In genomic region chr22:41449321-41449720, GRCh38 we compare ENCODE assay signal across 13 cellular contexts. TPM values are rescaled to one million over a fixed set of nuclear protein-coding genes. Genes with fewer than 3 reads are reported as not detected.
DNase-seq lines count a peak whose midpoint lies in the region; ATAC-seq lines count a peak whose summit lies in the region.
"Had no signal": no experiment of that assay in that cellular context is flagged by ENCODE, and none has a peak within 500 bp of the region (broad histone marks: within the 10 kb centered on the region; RNA-seq: fewer than 3 reads in every experiment).

No MANE protein-coding gene starts in this region.

- H3K4me1 ChIP-seq in iPS-18a (ENCODE audit: control insufficient read depth, low read depth, low read length): no peaks in the 10 kb centered on the region
- H3K4me1 ChIP-seq in stomach smooth muscle (ENCODE audit: control insufficient read depth, insufficient read depth, low read length): peaks cover 16% of the 10 kb centered on the region

- peak overlapping the region; percentile 98 for H3K27ac Mint-ChIP-seq in activated CD4-positive, alpha-beta memory T cell treated with anti-CD3 and anti-CD28 coated beads for 36 hours
- H3K27ac Mint-ChIP-seq in activated CD4-positive, alpha-beta memory T cell treated with anti-CD3 and anti-CD28 coated beads, Interleukin-2, amount 10 ng/mL, durations not matched to agents 7 days and 5 days: no peak overlapping the region
- H3K27ac Mint-ChIP-seq in T-cell: peak overlapping the region; percentile 15 to 93

- H3K27me3 ChIP-seq in iPS-18a (ENCODE audit: control insufficient read depth, insufficient read depth, low read length) (no peaks in the 10 kb centered on the region), stomach smooth muscle (ENCODE audit: control insufficient read depth in 1 of 2, insufficient read depth in 2 of 2, low read length in 2 of 2) (no peaks in the 10 kb centered on the region)
- H3K27me3 ChIP-seq: right lobe of liver had no signal

- peak overlapping the region; percentile 92 for H3K4me3 ChIP-seq in iPS-18a (ENCODE audit: low read length)
- H3K4me3 ChIP-seq in stomach smooth muscle (ENCODE audit: low read length in 2 of 2): peak overlapping the region in 1 of 2 donors; percentile 98

- CTCF ChIA-PET in activated CD4-positive, alpha-beta memory T cell treated with anti-CD3 and anti-CD28 coated beads for 36 hours (lab: Charles Lee): interaction anchor here (0.7 to 1.8 kb wide), 6 partner anchors 19 to 203 kb away, joined by 3 to 12 read pairs (median 6); partner anchors contain the start of genes ACO2 and PHF5A
- CTCF ChIA-PET in activated CD4-positive, alpha-beta memory T cell treated with anti-CD3 and anti-CD28 coated beads, Interleukin-2, amount 10 ng/mL, durations not matched to agents 7 days and 5 days (lab: Charles Lee): interaction anchor here (1.3 to 1.8 kb wide), 4 partner anchors 15 to 78 kb away, joined by 3 to 13 read pairs (median 4); no protein-coding TSS in a partner anchor
- CTCF ChIA-PET in T-cell (lab: Charles Lee): interaction anchor here (0.6 to 1.5 kb wide), 3 partner anchors 19 to 715 kb away, joined by 3 to 8 read pairs (median 5); partner anchors contain the start of genes ACO2 (in 1 of the 2) and PHF5A (in 1 of the 2)

- DNase-seq in activated CD4-positive, alpha-beta memory T cell treated with anti-CD3 and anti-CD28 coated beads for 36 hours: no peak
- DNase-seq in activated CD4-positive, alpha-beta memory T cell treated with anti-CD3 and anti-CD28 coated beads, Interleukin-2, amount 10 ng/mL, durations not matched to agents 7 days and 5 days: no peak
- no peak for DNase-seq in T-cell
- DNase-seq in NCI-H82 treated with DMSO at 0.1 percent for 48 hours (lab: John Stamatoyannopoulos, UW; ENCODE audit: unreplicated experiment): no peak
- DNase-seq in GOT3 (lab: John Stamatoyannopoulos, UW): no peak
- DNase-seq: activated gamma-delta T cell; KBM-7; NCI-H524 treated with DMSO at 0.1 percent for 48 hours; stimulated activated CD8-positive, alpha-beta memory T cell treated with anti-CD3 and anti-CD28 coated beads, Interleukin-4, amount 100 ng/mL, for 48 hours had no signal

- H3K4me1 Mint-ChIP-seq in activated CD4-positive, alpha-beta memory T cell treated with anti-CD3 and anti-CD28 coated beads for 36 hours (ENCODE audit: low read depth): peaks cover 10% of the 10 kb centered on the region
- H3K4me1 Mint-ChIP-seq in activated CD4-positive, alpha-beta memory T cell treated with anti-CD3 and anti-CD28 coated beads, Interleukin-2, amount 10 ng/mL, durations not matched to agents 7 days and 5 days: peaks cover 14% of the 10 kb centered on the region
- H3K4me1 Mint-ChIP-seq in T-cell: peaks cover 8 to 22% (median 11%) of the 10 kb centered on the region in 3 donors

- POLR2A ChIA-PET in activated CD4-positive, alpha-beta memory T cell treated with anti-CD3 and anti-CD28 coated beads for 36 hours (lab: Charles Lee): interaction anchor here (1.3 to 2.5 kb wide), 4 partner anchors 12 to 172 kb away, joined by 3 to 33 read pairs (median 6); partner anchors contain the start of genes ACO2, PHF5A and XRCC6
- POLR2A ChIA-PET in activated CD4-positive, alpha-beta memory T cell treated with anti-CD3 and anti-CD28 coated beads, Interleukin-2, amount 10 ng/mL, durations not matched to agents 7 days and 5 days (lab: Charles Lee): interaction anchor here (0.7 to 5.0 kb wide), 15 partner anchors 7 to 171 kb away, joined by 3 to 86 read pairs (median 4); partner anchors contain the start of genes ACO2, DESI1, PHF5A and RANGAP1
- POLR2A ChIA-PET in T-cell (lab: Charles Lee): interaction anchor here (0.6 to 2.0 kb wide), 4 partner anchors 8 to 19 kb away, joined by 3 to 13 read pairs (median 3); partner anchors contain the start of genes ACO2 (in 1 of the 2) and PHF5A (in 1 of the 2)

- H3K4me3 Mint-ChIP-seq in activated CD4-positive, alpha-beta memory T cell treated with anti-CD3 and anti-CD28 coated beads for 36 hours: no peak overlapping the region
- no peak overlapping the region for H3K4me3 Mint-ChIP-seq in activated CD4-positive, alpha-beta memory T cell treated with anti-CD3 and anti-CD28 coated beads, Interleukin-2, amount 10 ng/mL, durations not matched to agents 7 days and 5 days
- H3K4me3 Mint-ChIP-seq in T-cell: no peak overlapping the region

- H3K9me3 ChIP-seq in iPS-18a (ENCODE audit: control insufficient read depth, low read depth, low read length) (no peaks in the 10 kb centered on the region), stomach smooth muscle (ENCODE audit: control insufficient read depth in 2 of 2, low read length in 2 of 2) (no peaks in the 10 kb centered on the region)
- H3K9me3 ChIP-seq: right lobe of liver had no signal

- H3K9ac ChIP-seq in iPS-18a (ENCODE audit: low read length) (no peak overlapping the region), stomach smooth muscle (ENCODE audit: low read length in 2 of 2) (no peak overlapping the region)

- H3K27me3 Mint-ChIP-seq in activated CD4-positive, alpha-beta memory T cell treated with anti-CD3 and anti-CD28 coated beads for 36 hours: no peaks in the 10 kb centered on the region
- no peaks in the 10 kb centered on the region for H3K27me3 Mint-ChIP-seq in activated CD4-positive, alpha-beta memory T cell treated with anti-CD3 and anti-CD28 coated beads, Interleukin-2, amount 10 ng/mL, durations not matched to agents 7 days and 5 days
- no peaks in the 10 kb centered on the region for H3K27me3 Mint-ChIP-seq in T-cell

- no peaks in the 10 kb centered on the region for H3K36me3 ChIP-seq in iPS-18a (ENCODE audit: control insufficient read depth, low read depth, low read length)
- H3K36me3 ChIP-seq in stomach smooth muscle (ENCODE audit: control insufficient read depth in 2 of 2, insufficient read depth in 2 of 2, low read length in 2 of 2): no peaks in the 10 kb centered on the region
- H3K36me3 ChIP-seq: right lobe of liver had no signal

- ATAC-seq in T-cell (replicated peaks in 1 of 4) (no peak), GM19035 (IDR thresholded peaks at IDR 0.05; ENCODE audit: unreplicated experiment) (no peak)
- ATAC-seq: right lobe of liver had no signal

- intact Hi-C loops in activated CD4-positive, alpha-beta memory T cell treated with anti-CD3 and anti-CD28 coated beads for 36 hours (cut with micrococcal nuclease): loop anchor here (5.0 to 10.0 kb wide), 2 partner anchors 355 to 592 kb away; partner anchors contain the start of genes EP300, ST13 and XPNPEP3

- H3K9me3 Mint-ChIP-seq in activated CD4-positive, alpha-beta memory T cell treated with anti-CD3 and anti-CD28 coated beads for 36 hours: no peaks in the 10 kb centered on the region
- H3K9me3 Mint-ChIP-seq in activated CD4-positive, alpha-beta memory T cell treated with anti-CD3 and anti-CD28 coated beads, Interleukin-2, amount 10 ng/mL, durations not matched to agents 7 days and 5 days: no peaks in the 10 kb centered on the region
- H3K9me3 Mint-ChIP-seq in T-cell: no peaks in the 10 kb centered on the region

- H3K27ac ChIP-seq in iPS-18a (ENCODE audit: low read length) (no peak overlapping the region), stomach smooth muscle (ENCODE audit: low read length) (peak overlapping the region; percentile 99)

- peaks cover 9% of the 10 kb centered on the region for H3K36me3 Mint-ChIP-seq in activated CD4-positive, alpha-beta memory T cell treated with anti-CD3 and anti-CD28 coated beads for 36 hours
- peaks cover 17% of the 10 kb centered on the region for H3K36me3 Mint-ChIP-seq in activated CD4-positive, alpha-beta memory T cell treated with anti-CD3 and anti-CD28 coated beads, Interleukin-2, amount 10 ng/mL, durations not matched to agents 7 days and 5 days (ENCODE audit: low read depth)
- no peaks in the 10 kb centered on the region for H3K36me3 Mint-ChIP-seq in T-cell

RNA-seq across cellular contexts. Expression of gene TOB2, which starts 2.7 kb away (rescaled TPM):
- 10 to 100 TPM; 34.2 TPM for total RNA-seq in activated CD4-positive, alpha-beta memory T cell treated with anti-CD3 and anti-CD28 coated beads for 36 hours
- 10 to 100 TPM; 38.7 to 41.2 TPM for total RNA-seq in activated CD4-positive, alpha-beta memory T cell treated with anti-CD3 and anti-CD28 coated beads, Interleukin-2, amount 10 ng/mL, durations not matched to agents 7 days and 5 days
- 10 to 100 TPM; 22.2 to 48.6 (median 37.9) TPM for total RNA-seq in T-cell

RNA-seq across cellular contexts. Expression of gene PHF5A, which starts 19.2 kb away (rescaled TPM):
- 10 to 100 TPM; 55.4 to 60.0 TPM for total RNA-seq in activated CD4-positive, alpha-beta memory T cell treated with anti-CD3 and anti-CD28 coated beads for 36 hours
- 10 to 100 TPM; 43.9 to 55.3 TPM for total RNA-seq in activated CD4-positive, alpha-beta memory T cell treated with anti-CD3 and anti-CD28 coated beads, Interleukin-2, amount 10 ng/mL, durations not matched to agents 7 days and 5 days
- 10 to 100 TPM; 29.0 to 45.9 (median 38.0) TPM for total RNA-seq in T-cell

RNA-seq across cellular contexts. Expression of gene ACO2, which starts 19.6 kb away (rescaled TPM):
- total RNA-seq in activated CD4-positive, alpha-beta memory T cell treated with anti-CD3 and anti-CD28 coated beads for 36 hours: 100 to 1,000 TPM; 103 to 105 TPM
- 10 to 100 TPM; 69.9 to 72.2 TPM for total RNA-seq in activated CD4-positive, alpha-beta memory T cell treated with anti-CD3 and anti-CD28 coated beads, Interleukin-2, amount 10 ng/mL, durations not matched to agents 7 days and 5 days
- 10 to 100 TPM; 72.0 to 82.2 (median 77.0) TPM for total RNA-seq in T-cell
